8 cellular contexts compared by ENCODE assay signal in genomic region chr19:48325265-48325910, GRCh38. TPM values are rescaled to one million over a fixed set of nuclear protein-coding genes. Genes with fewer than 3 reads are reported as not detected.
DNase-seq lines count a peak whose midpoint lies in the region; ATAC-seq, FAIRE-seq and TF ChIP-seq lines count a peak whose summit lies in the region.

EMP3 (plus strand) TSS chr19:48325552; CDS start chr19:48326845, 1,293 bp downstream.

- peak within 1 kb of the TSS; percentile 88 to 95 for H3K9ac ChIP-seq in K562 (ENCODE audit: insufficient read depth in 1 of 2, low read depth in 2 of 2, low read length in 2 of 2)
- peak within 1 kb of the TSS; percentile 36; the same call in 1 of the 2 replicates for H3K9ac ChIP-seq in iPS-20b (ENCODE audit: low read depth, low read length)

- no peak for TF ChIP-seq EP300 in K562 (IDR thresholded peaks at IDR 0.05; ENCODE audit: low read length)

- H2AFZ ChIP-seq in K562 (ENCODE audit: low read depth, low read length): peak within 1 kb of the TSS; percentile 85

- peaks cover 46% of the 10 kb centered on the region for H3K36me3 Mint-ChIP-seq in CD8-positive, alpha-beta T cell

- peak; percentile 72 to 91 (median 85) for DNase-seq in CD8-positive, alpha-beta T cell
- peak; percentile 42 for DNase-seq in HuH-7.5 (ENCODE audit: low spot score)
- DNase-seq in K562 (ENCODE audit: extremely low read depth in 1 of 4, low spot score in 3 of 4): peak; percentile 73 to 94 (median 84)
- DNase-seq in stimulated activated CD4-positive, alpha-beta T cell treated with anti-CD3 and anti-CD28 coated beads, Interleukin-12 subunit alpha, Interleukin-12 subunit beta, amount 100 ng/mL, for 48 hours (ENCODE audit: low read depth in 2 of 3, low spot score in 1 of 3): peak; percentile 76 to 80 (median 78)
- no peak for DNase-seq in pons (ENCODE audit: low spot score)

- peak within 1 kb of the TSS; percentile 90 for H3K4me3 Mint-ChIP-seq in CD8-positive, alpha-beta T cell

- 4% methylated on average over 15 of the region's 22 CpGs for WGBS in K562 (ENCODE audit: insufficient coverage, low coverage, missing lambda C conversion rate)

- no peaks in the 10 kb centered on the region for H4K20me1 ChIP-seq in K562 (replicated peaks; ENCODE audit: control insufficient read depth, insufficient read depth, low read length)

- BruUV-seq in K562 (replicated peaks; lab: Mats Ljungman, UMichigan): TSS peak; percentile 75

- TF ChIP-seq CTCF in CD8-positive, alpha-beta T cell (IDR thresholded peaks at IDR 0.05): no peak
- TF ChIP-seq CTCF in K562 (IDR thresholded peaks at IDR 0.05 in 2 of 3, conservative IDR thresholded peaks at IDR 0.05 in 1 of 3; ENCODE audit: insufficient read depth in 2 of 3, low read depth in 1 of 3, low read length in 3 of 3): no peak

- no peak for TF ChIP-seq RAD21 in K562 (CRISPR knock-in tag; conservative IDR thresholded peaks at IDR 0.05 in 1 of 2, IDR thresholded peaks at IDR 0.05 in 1 of 2)

- CTCF ChIA-PET in CD8-positive, alpha-beta T cell (lab: Charles Lee): interaction anchor here (13.2 kb wide), 1 partner anchor 7 kb away, joined by 232 read pairs; no protein-coding TSS in a partner anchor
- CTCF ChIA-PET in K562 (lab: Yijun Ruan, JAX; ENCODE audit: low intra/inter-chr PET ratio): no interaction called here

- intact Hi-C loops in CD8-positive, alpha-beta T cell (cut with DNase I, micrococcal nuclease): no loop called here
- intact Hi-C loops in K562 (cut with micrococcal nuclease): loop anchor here (10.0 kb wide), 1 partner anchor 69 kb away; the partner anchor contains the start of genes GRIN2D and KDELR1

- H3K27me3 ChIP-seq in CD8-positive, alpha-beta T cell (ENCODE audit: insufficient read depth, low read length): no peaks in the 10 kb centered on the region
- no peaks in the 10 kb centered on the region for H3K27me3 ChIP-seq in K562 (ENCODE audit: control insufficient read depth in 2 of 2, insufficient read depth in 2 of 2, low read length in 2 of 2)
- peaks cover 7% of the 10 kb centered on the region for H3K27me3 ChIP-seq in iPS-20b (ENCODE audit: insufficient read depth, low read length)

- H3K4me3 ChIP-seq in CD8-positive, alpha-beta T cell (ENCODE audit: low read depth, low read length): peak within 1 kb of the TSS; percentile 93
- H3K4me3 ChIP-seq in K562: peak within 1 kb of the TSS; percentile 64
- H3K4me3 ChIP-seq in iPS-20b (ENCODE audit: low read length): peak within 1 kb of the TSS; percentile 58

- H3K27ac ChIP-seq in CD8-positive, alpha-beta T cell (ENCODE audit: low read depth, low read length): peak within 1 kb of the TSS; percentile 82
- peak within 1 kb of the TSS; percentile 96 for H3K27ac ChIP-seq in K562 (ENCODE audit: extremely low read depth, low read depth, low read length)
- H3K27ac ChIP-seq in iPS-20b (ENCODE audit: low read length): no peak within 1 kb of the TSS

- H3K36me3 ChIP-seq in CD8-positive, alpha-beta T cell (ENCODE audit: insufficient read depth, low read length): peaks cover 14% of the 10 kb centered on the region
- H3K36me3 ChIP-seq in K562 (ENCODE audit: control insufficient read depth, insufficient read depth, low read length) (peaks cover 31% of the 10 kb centered on the region), iPS-20b (ENCODE audit: insufficient read depth, low read depth, low read length) (no peaks in the 10 kb centered on the region)

- peaks cover 81% of the 10 kb centered on the region for H3K4me1 Mint-ChIP-seq in CD8-positive, alpha-beta T cell (ENCODE audit: low read depth)

- no peaks in the 10 kb centered on the region for H3K9me3 ChIP-seq in CD8-positive, alpha-beta T cell (ENCODE audit: low read length)
- H3K9me3 ChIP-seq in K562 (replicated peaks; ENCODE audit: control insufficient read depth, insufficient read depth, low read depth, low read length) (peaks cover 8% of the 10 kb centered on the region), iPS-20b (ENCODE audit: insufficient read depth, low read depth, low read length) (no peaks in the 10 kb centered on the region; the same call in 1 of the 2 replicates)

- no peaks in the 10 kb centered on the region for H3K9me3 Mint-ChIP-seq in CD8-positive, alpha-beta T cell

- peak; percentile 59 for FAIRE-seq in TTC549 (lab: Jason Lieb, UNC)
- peak; percentile 83 for FAIRE-seq in K562 (lab: Jason Lieb, UNC)

- H3K27me3 Mint-ChIP-seq in CD8-positive, alpha-beta T cell (ENCODE audit: low read depth): no peaks in the 10 kb centered on the region

- ATAC-seq in CD8-positive, alpha-beta T cell: peak; percentile 38
- peak; percentile 69 for ATAC-seq in K562
- no peak for ATAC-seq in GM21447 (IDR thresholded peaks at IDR 0.05; ENCODE audit: unreplicated experiment)

- POLR2A ChIA-PET in CD8-positive, alpha-beta T cell (lab: Charles Lee): interaction anchor here (8.4 kb wide), 1 partner anchor 7 kb away, joined by 198 read pairs; no protein-coding TSS in a partner anchor
- POLR2A ChIA-PET in K562 (lab: Yijun Ruan, JAX): interaction anchor here (0.6 to 2.3 kb wide), 7 partner anchors 7 to 830 kb away, joined by 3 to 7 read pairs (median 3); partner anchors contain the start of gene HRC

- H3K27ac Mint-ChIP-seq in CD8-positive, alpha-beta T cell: peak within 1 kb of the TSS; percentile 100

- peaks cover 56% of the 10 kb centered on the region for H3K79me2 ChIP-seq in K562 (ENCODE audit: control insufficient read depth, insufficient read depth, low read length)

- TF ChIP-seq POLR2A in K562 (conservative IDR thresholded peaks at IDR 0.05): peak; percentile 94

- H3K4me2 ChIP-seq in K562 (ENCODE audit: insufficient read depth, low read length): peak within 1 kb of the TSS; percentile 86

- peaks cover 78% of the 10 kb centered on the region for H3K4me1 ChIP-seq in CD8-positive, alpha-beta T cell (ENCODE audit: insufficient read depth, low read length)
- H3K4me1 ChIP-seq in K562 (replicated peaks in 1 of 2; ENCODE audit: control insufficient read depth in 2 of 2, insufficient read depth in 2 of 2, low read length in 2 of 2): peaks cover 27 to 70% of the 10 kb centered on the region in 2 experiments
- H3K4me1 ChIP-seq in iPS-20b (ENCODE audit: insufficient read depth, low read length): peaks cover 15% of the 10 kb centered on the region; the same call in 1 of the 2 replicates

- in situ Hi-C loops in K562 (cut with MboI): no loop called here

- H3K9me1 ChIP-seq in K562 (ENCODE audit: control insufficient read depth, insufficient read depth, low read length): peaks cover 5% of the 10 kb centered on the region

TF ChIP-seq in K562, 482 proteins besides CTCF, POLR2A, EP300 and RAD21 (continues in another document):
- peak in 1 of 2 experiments; percentile 90; a peak in 2 of 4 replicates for TF ChIP-seq HDAC1 (IDR thresholded peaks at IDR 0.05)
- TF ChIP-seq BRD9 (IDR thresholded peaks at IDR 0.05; ENCODE audit: low read depth, partially characterized antibody): peak; percentile 68
- no peak for TF ChIP-seq ZHX1 (conservative IDR thresholded peaks at IDR 0.05; ENCODE audit: low read length)
- TF ChIP-seq FOSL1 (tag; conservative IDR thresholded peaks at IDR 0.05): no peak
- TF ChIP-seq BRF1 (IDR thresholded peaks at IDR 0.05; ENCODE audit: borderline replicate concordance, extremely low read depth, insufficient read length): no peak
- TF ChIP-seq NFRKB (IDR thresholded peaks at IDR 0.05; ENCODE audit: low read depth): peak; percentile 85
- no peak for TF ChIP-seq FOS (IDR thresholded peaks at IDR 0.05; ENCODE audit: extremely low read depth, insufficient read length)
- TF ChIP-seq TCF7 (IDR thresholded peaks at IDR 0.05; ENCODE audit: borderline replicate concordance): no peak
- TF ChIP-seq RBFOX2 (IDR thresholded peaks at IDR 0.05; ENCODE audit: low read depth, low read length): peak; percentile 67
- no peak for TF ChIP-seq GABPA (tag; conservative IDR thresholded peaks at IDR 0.05; ENCODE audit: low read depth)
- TF ChIP-seq ZNF384 (IDR thresholded peaks at IDR 0.05; ENCODE audit: low read depth, low read length): 0 out of 2 replicates have a peak, but pooled peaks have one; percentile 6

RNA-seq across cellular contexts. Expression of gene EMP3, which starts in this region (rescaled TPM):
- 100 to 1,000 TPM; 174 to 181 TPM for total RNA-seq in CD8-positive, alpha-beta T cell
- 94.2 and 300 TPM in 2 replicates for total RNA-seq in K562 (2011; cell fraction: chromatin; rRNA removed; ENCODE audit: low replicate concordance)
- total RNA-seq in K562 (2011; cell fraction: nucleolus; rRNA removed): 624 and 788 TPM in 2 replicates
- 425 and 454 TPM in 2 replicates for total RNA-seq in K562 (2011; cell fraction: nucleoplasm; rRNA removed)
- total RNA-seq in K562 (2014; rRNA removed) (137 and 194 TPM in 2 replicates), K562 (2014; rRNA removed; fragmentation: Illumina TruSeq; extraction: Trizol) (184 and 204 TPM in 2 replicates), K562 (2015; rRNA removed; fragmentation: Illumina TruSeq; extraction: Trizol) (386 and 393 TPM in 2 replicates), K562 (2021) (296 and 321 TPM in 2 replicates)
- polyA plus RNA-seq in K562 (2011; rRNA removed) (355 and 448 TPM in 2 replicates), K562 (2014; fragmentation: Illumina TruSeq; extraction: Trizol) (308 and 333 TPM in 2 replicates), K562 (2014; fragmentation: Nextera tagmentation; extraction: Ambion mirVana) (100 to 1,000 TPM; 123 to 227 TPM), K562 (2014; rRNA removed) (314 and 369 TPM in 2 replicates)
- polyA plus RNA-seq in K562 (2011; cell fraction: cytosol; rRNA removed): 690 and 1,312 TPM in 2 replicates
- 177 and 267 TPM in 2 replicates for polyA plus RNA-seq in K562 (2011; cell fraction: nucleus; rRNA removed)
- 325 and 506 TPM in 2 replicates for polyA plus RNA-seq in K562 (2012)
- polyA minus RNA-seq in K562 (2011; rRNA and poly(A)+ RNA removed): 191 and 276 TPM in 2 replicates
- polyA minus RNA-seq in K562 (2011; cell fraction: cytosol; rRNA and poly(A)+ RNA removed): 149 and 202 TPM in 2 replicates
- polyA minus RNA-seq in K562 (2011; cell fraction: nucleus; rRNA and poly(A)+ RNA removed): 51.7 and 64.9 TPM in 2 replicates
